ENCODE assay signal across 9 cellular contexts in the genomic region with DNA sequence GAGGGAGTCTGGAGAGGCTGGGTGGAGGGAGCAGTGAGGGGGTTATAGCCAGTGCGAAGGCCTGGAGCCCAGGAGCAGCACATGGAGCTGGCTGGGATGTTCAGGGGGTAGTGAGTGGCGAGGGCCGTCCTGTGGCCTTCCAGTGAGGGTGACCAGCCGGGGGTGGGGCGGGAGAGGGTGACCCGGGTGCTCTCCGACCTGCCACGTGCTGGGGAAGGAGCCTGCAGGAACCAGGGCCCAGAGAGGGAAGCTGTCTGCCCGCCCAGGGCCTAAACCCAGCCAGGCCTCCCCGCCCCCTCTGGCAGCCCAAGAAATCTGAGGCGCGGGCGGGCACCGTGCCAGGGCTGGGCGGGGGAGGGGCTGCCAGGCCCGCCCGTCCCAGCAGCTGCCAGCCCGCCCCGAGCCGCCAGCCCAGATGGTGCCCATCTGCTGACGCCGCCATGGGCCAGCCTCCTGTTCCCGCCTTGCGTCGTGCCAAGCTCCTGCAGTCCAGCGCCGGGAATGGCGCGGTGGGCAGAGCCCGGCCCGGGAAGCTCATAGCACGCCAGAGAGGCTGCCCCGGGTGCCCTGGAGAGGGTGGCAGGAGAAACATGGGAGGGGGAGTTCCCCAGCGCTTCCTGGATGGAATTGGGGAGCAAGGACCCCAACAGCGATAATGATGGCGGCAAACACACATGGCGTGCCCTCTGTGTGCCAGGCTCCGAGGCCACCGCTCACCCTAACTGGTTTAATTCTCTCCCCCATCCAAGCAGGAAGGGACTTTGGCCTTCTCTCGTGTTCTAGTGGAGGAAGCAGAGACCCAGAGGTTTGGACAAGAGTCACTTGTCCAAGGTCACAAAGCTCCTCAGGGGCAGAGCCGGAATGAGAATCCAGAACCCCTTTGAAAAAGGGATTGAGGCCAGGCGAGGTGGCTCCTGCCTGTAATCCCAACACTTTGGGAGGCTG. TPM values are rescaled to one million over a fixed set of nuclear protein-coding genes. Genes with fewer than 3 reads are reported as not detected.
DNase-seq lines count a peak whose midpoint lies in the region; ATAC-seq and TF ChIP-seq lines count a peak whose summit lies in the region.
"Had no signal": no experiment of that assay in that cellular context is flagged by ENCODE, and none has a peak within 500 bp of the region (broad histone marks: within the 10 kb centered on the region; RNA-seq: fewer than 3 reads in every experiment).

No MANE protein-coding gene starts in this region.

- H3K27ac ChIP-seq in body of pancreas (peak overlapping the region; percentile 91 to 96 (median 94)), transverse colon (peak overlapping the region; percentile 83 to 99 (median 90))
- H3K27ac ChIP-seq: neutrophil had no signal

- peak; percentile 31 to 53 (median 40) for TF ChIP-seq POLR2A in body of pancreas (IDR thresholded peaks at IDR 0.05)
- peak; percentile 28 for TF ChIP-seq POLR2A in transverse colon (IDR thresholded peaks at IDR 0.05)

- H3K9me3 ChIP-seq in body of pancreas (no peaks in the 10 kb centered on the region), transverse colon (no peaks in the 10 kb centered on the region)
- H3K9me3 ChIP-seq: neutrophil had no signal

- ATAC-seq in body of pancreas (peak; percentile 86), left colon (peak; percentile 85)

- H3K36me3 ChIP-seq in body of pancreas (replicated peaks in 1 of 2; ENCODE audit: insufficient read depth in 1 of 2, low read depth in 2 of 2) (no peaks in the 10 kb centered on the region), transverse colon (no peaks in the 10 kb centered on the region)

- H3K27me3 ChIP-seq in body of pancreas = no peaks in the 10 kb centered on the region
- no peaks in the 10 kb centered on the region for H3K27me3 ChIP-seq in transverse colon
- H3K27me3 ChIP-seq: neutrophil had no signal

- intact Hi-C loops in body of pancreas (cut with DNase I) (no loop called here), left colon (cut with DNase I, micrococcal nuclease) (no loop called here), transverse colon (cut with DNase I; ENCODE audit: low total_unique reads) (no loop called here)

- in situ Hi-C loops in transverse colon (cut with MboI; ENCODE audit: low pct_ligation_motif_present in 1 of 4, low pct_unique_long_range_greater_than_20kb in 1 of 4, low sequenced_read_pairs in 3 of 4) = no loop called here

- TF ChIP-seq EP300 in transverse colon (IDR thresholded peaks at IDR 0.05; ENCODE audit: low read depth) = peak; percentile 39

- DNase-seq in NCI-H1092 (lab: John Stamatoyannopoulos, UW) = peak; percentile 81
- peak; percentile 95 to 97 (median 96) for DNase-seq in body of pancreas
- peak; percentile 91 to 92 for DNase-seq in left colon
- DNase-seq in transverse colon = peak; percentile 89
- DNase-seq in stimulated activated CD4-positive, alpha-beta T cell treated with anti-CD3 and anti-CD28 coated beads, Interleukin-2, amount 100 ng/mL, for 24 hours = no peak
- DNase-seq in T-helper 9 cell = no peak
- DNase-seq in NK-92 (lab: John Stamatoyannopoulos, UW; ENCODE audit: unreplicated experiment) = no peak
- DNase-seq in germinal center (ENCODE audit: low spot score) = no peak

- H3K4me3 ChIP-seq in body of pancreas (no peak overlapping the region), transverse colon (peak overlapping the region in 1 of 4 donors; percentile 5)

- TF ChIP-seq CTCF in body of pancreas (IDR thresholded peaks at IDR 0.05) (peak in 4 of 7 experiments; percentile 35 to 49 (median 42)), transverse colon (IDR thresholded peaks at IDR 0.05) (peak in 1 of 5 experiments; percentile 36)

- WGBS in body of pancreas, 2 donors = 15 to 18% methylated on average over 4 to 20 of the region's 42 CpGs
- 35% methylated on average over 25 of the region's 42 CpGs; no CpG with 5 or more reads in 1 of the 2 donors for WGBS in transverse colon (ENCODE audit: low coverage in 1 of 2), 2 donors

- peaks cover 90% of the 10 kb centered on the region for H3K4me1 ChIP-seq in body of pancreas
- H3K4me1 ChIP-seq in transverse colon = peaks cover 48 to 67% (median 66%) of the 10 kb centered on the region in 4 donors

RNA-seq across cellular contexts. Expression of a gene that starts 21.5 kb away (rescaled TPM):
- 100 to 1,000 TPM; 178 to 186 TPM for total RNA-seq in body of pancreas
- 10 to 100 TPM; 52.4 to 57.8 TPM for total RNA-seq in left colon
- 100 to 1,000 TPM in 1 of 4 donors, 10 to 100 TPM in 3; 39.9 to 145 (median 68.1) TPM for total RNA-seq in transverse colon

Comparison
In these comparisons a context has a peak if more than half of its experiments do, and no peak if none do; other contexts are left out.
1. DNase-seq: peak in NCI-H1092 (single experiment), body of pancreas (4 of 4), left colon (2 of 2) and transverse colon (single experiment); none in stimulated activated CD4-positive, alpha-beta T cell treated with anti-CD3 and anti-CD28 coated beads, Interleukin-2, amount 100 ng/mL, for 24 hours (0 of 2), T-helper 9 cell (single experiment), NK-92 (single experiment) and germinal center (single experiment).